ENCODE assay signal across 11 cellular contexts in the genomic region with DNA sequence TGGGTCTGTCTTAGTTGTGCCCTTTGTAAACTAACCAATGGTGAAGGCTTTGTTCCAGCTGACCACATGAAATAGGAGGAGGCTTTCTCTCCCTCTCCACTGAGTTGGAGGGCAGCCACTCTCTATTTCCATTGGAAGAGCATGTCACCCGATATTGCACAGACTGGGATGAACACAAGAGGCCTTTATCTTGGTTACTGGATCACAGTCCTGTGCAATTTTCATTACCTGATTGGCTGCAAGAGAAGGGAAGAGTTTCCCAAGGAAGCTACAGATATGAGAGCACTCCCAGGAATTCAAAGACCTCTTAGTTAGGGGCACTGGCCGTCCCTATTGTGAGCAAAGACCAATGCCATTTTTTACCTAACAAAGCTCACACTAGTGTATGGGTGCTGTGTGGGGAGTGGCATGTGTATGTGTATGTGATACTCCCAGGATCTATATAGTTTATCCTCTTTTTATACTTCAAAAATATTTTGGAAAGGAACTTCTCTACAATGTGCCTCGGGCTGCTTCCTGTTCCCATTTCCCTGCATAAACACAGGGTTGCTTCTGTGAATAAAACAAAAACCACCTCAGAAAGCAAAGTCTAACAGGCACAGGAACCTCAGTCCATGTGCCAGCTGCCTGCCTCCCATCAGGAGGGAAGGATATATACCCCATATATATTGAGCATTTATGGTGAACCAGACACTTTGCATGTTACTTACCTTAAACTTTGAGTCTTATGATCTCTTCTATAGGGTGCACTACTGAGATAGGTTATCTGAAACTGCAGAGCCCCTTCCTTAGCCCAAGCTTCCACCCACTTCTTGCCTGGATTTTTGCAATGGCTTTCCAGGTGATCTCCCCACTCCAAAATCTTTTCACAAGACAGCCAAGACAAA.
A peak's percentile ranks its signal among the peaks of the same experiment; 100 is the strongest.
DNase-seq lines count a peak whose midpoint lies in the region; ATAC-seq and TF ChIP-seq lines count a peak whose summit lies in the region.
"Had no signal": no experiment of that assay in that cellular context is flagged by ENCODE, and none has a peak within 500 bp of the region (broad histone marks: within the 10 kb centered on the region; RNA-seq: fewer than 3 reads in every experiment).

No MANE protein-coding gene starts in this region.

- dilution Hi-C loops in IMR-90 (cut with HindIII; ENCODE audit: low sequenced_read_pairs, unreplicated experiment), result no loop called here

- H3K56ac ChIP-seq in IMR-90 (ENCODE audit: extremely low read depth, insufficient read depth, low read length), result no peak overlapping the region

- ATAC-seq in IMR-90 (ENCODE audit: low read depth), result peak; percentile 87
- ATAC-seq in GM18505 (IDR thresholded peaks at IDR 0.05; ENCODE audit: unreplicated experiment), result no peak
- ATAC-seq in HG03025 (IDR thresholded peaks at IDR 0.05; ENCODE audit: low FRiP score, unreplicated experiment), result no peak
- ATAC-seq: naive thymus-derived CD8-positive, alpha-beta T cell had no signal

- no peaks in the 10 kb centered on the region for H3K79me1 ChIP-seq in IMR-90 (ENCODE audit: low read depth in 1 of 2, low read length in 2 of 2)

- no peaks in the 10 kb centered on the region for H3K4me1 Mint-ChIP-seq in activated naive CD8-positive, alpha-beta T cell treated with anti-CD3 and anti-CD28 coated beads for 36 hours
- H3K4me1 Mint-ChIP-seq: naive thymus-derived CD8-positive, alpha-beta T cell had no signal

- H3K36me3 ChIP-seq in IMR-90 (ENCODE audit: control insufficient read depth, insufficient read depth, low read length), result no peaks in the 10 kb centered on the region

- POLR2A ChIA-PET in IMR-90 (lab: Charles Lee; ENCODE audit: unreplicated experiment), result no interaction called here

- TF ChIP-seq RAD21 in IMR-90 (IDR thresholded peaks at IDR 0.05; ENCODE audit: low read length), result no peak

- intact Hi-C loops in IMR-90 (cut with micrococcal nuclease), result no loop called here

- in situ Hi-C loops in IMR-90 (cut with MboI; ENCODE audit: low sequenced_read_pairs), result loop anchor here (25.0 kb wide), 1 partner anchor 823 kb away; no protein-coding TSS in a partner anchor

- peaks cover 6% of the 10 kb centered on the region for H3K9me1 ChIP-seq in IMR-90 (ENCODE audit: insufficient read depth, low read length)

- peak overlapping the region in 1 of 2 experiments; percentile 11; a peak in 1 of 4 replicates for H4K8ac ChIP-seq in IMR-90 (ENCODE audit: low read depth in 2 of 2, low read length in 2 of 2)

- no peak overlapping the region for H3K23ac ChIP-seq in IMR-90 (ENCODE audit: low read depth, low read length)

- H2AFZ ChIP-seq in IMR-90 (replicated peaks; ENCODE audit: low read length, poor library complexity), result peak overlapping the region; percentile 14

- CTCF ChIA-PET in IMR-90 (lab: Yijun Ruan, JAX), result no interaction called here

- H3K18ac ChIP-seq in IMR-90 (ENCODE audit: low read depth, low read length), result no peak overlapping the region

- no peaks in the 10 kb centered on the region for H4K20me1 ChIP-seq in IMR-90 (ENCODE audit: insufficient read depth, low read length)

- peaks cover 17% of the 10 kb centered on the region for H3K27me3 Mint-ChIP-seq in activated naive CD8-positive, alpha-beta T cell treated with anti-CD3 and anti-CD28 coated beads for 36 hours

- H2BK5ac ChIP-seq in IMR-90 (ENCODE audit: low read depth, low read length, poor library complexity, severe bottlenecking), result peak overlapping the region; percentile 1

- 0% methylated on average over 1 of the region's 3 CpGs; no CpG with 5 or more reads in 1 of the 2 experiments for WGBS in IMR-90 (ENCODE audit: extremely low coverage in 2 of 2, insufficient read length in 1 of 2), 2 experiments

- no peak overlapping the region for H2AK5ac ChIP-seq in IMR-90 (ENCODE audit: low read depth, low read length)

- no peak for TF ChIP-seq CTCF in IMR-90 (conservative IDR thresholded peaks at IDR 0.05; ENCODE audit: low read depth, low read length)

- H2BK20ac ChIP-seq in IMR-90 (ENCODE audit: low read depth, low read length), result peak overlapping the region; percentile 22; the same call in 1 of the 2 replicates

- H3K4me2 ChIP-seq in IMR-90 (ENCODE audit: low read depth, low read length), result no peak overlapping the region
- H3K4me2 ChIP-seq: KMS-11 had no signal

- no peaks in the 10 kb centered on the region for H3K36me3 Mint-ChIP-seq in activated naive CD8-positive, alpha-beta T cell treated with anti-CD3 and anti-CD28 coated beads for 36 hours

- no peak for TF ChIP-seq POLR2A in IMR-90 (IDR thresholded peaks at IDR 0.05; ENCODE audit: low read depth, low read length)
- TF ChIP-seq POLR2A in GM18505 (IDR thresholded peaks at IDR 0.05; ENCODE audit: borderline replicate concordance, extremely low read depth, insufficient read depth, insufficient read length), result no peak

- peaks cover 2% of the 10 kb centered on the region for H3K9me3 Mint-ChIP-seq in activated naive CD8-positive, alpha-beta T cell treated with anti-CD3 and anti-CD28 coated beads for 36 hours
- H3K9me3 Mint-ChIP-seq: stimulated activated naive CD8-positive, alpha-beta T cell treated with anti-CD3 and anti-CD28 coated beads, Interleukin-15, Interleukin-2, amounts not matched to agents 100 ng/mL and 50 ng/mL, for 24 hours had no signal

- 0 out of 3 replicates have a peak overlapping the region, but pooled peaks have one; percentile 59 for H2BK15ac ChIP-seq in IMR-90 (ENCODE audit: low read depth, low read length)

- no peak overlapping the region for H3K9ac ChIP-seq in IMR-90 (ENCODE audit: low read depth, low read length)
- H3K9ac ChIP-seq: KMS-11 had no signal

- H3K4me3 ChIP-seq in IMR-90 (ENCODE audit: insufficient read depth, low read depth, low read length), result no peak overlapping the region

- H2AK9ac ChIP-seq in IMR-90 (replicated peaks; ENCODE audit: low read depth, low read length, poor library complexity), result no peak overlapping the region

- peak overlapping the region; percentile 0; the same call in 1 of the 2 replicates for H3K4ac ChIP-seq in IMR-90 (ENCODE audit: low read depth, low read length)

- H3K27ac Mint-ChIP-seq in activated naive CD8-positive, alpha-beta T cell treated with anti-CD3 and anti-CD28 coated beads for 36 hours, result no peak overlapping the region
- H3K27ac Mint-ChIP-seq: naive thymus-derived CD8-positive, alpha-beta T cell; stimulated activated naive CD8-positive, alpha-beta T cell treated with anti-CD3 and anti-CD28 coated beads, Interleukin-15, Interleukin-2, amounts not matched to agents 100 ng/mL and 50 ng/mL, for 24 hours had no signal

- 0 out of 2 replicates have a peak overlapping the region, but pooled peaks have one; percentile 1 for H2BK120ac ChIP-seq in IMR-90 (ENCODE audit: low read depth, low read length)

- H3K9me3 ChIP-seq in IMR-90 (ENCODE audit: control insufficient read depth, insufficient read depth, low read length), result no peaks in the 10 kb centered on the region

- H3K27ac ChIP-seq in IMR-90 (ENCODE audit: insufficient read depth, low read length), result no peak overlapping the region
- H3K27ac ChIP-seq in angular gyrus (ENCODE audit: low read depth, low read length), result peak overlapping the region; percentile 65
- H3K27ac ChIP-seq: KMS-11 had no signal

- no peak overlapping the region for H4K5ac ChIP-seq in IMR-90 (ENCODE audit: low read depth, low read length)

- DNase-seq in AG20443 (ENCODE audit: low spot score), result peak; percentile 60
- peak; percentile 90 for DNase-seq in IMR-90
- DNase-seq in iris pigment epithelial cell (ENCODE audit: low read depth), result peak; percentile 81
- no peak for DNase-seq in activated naive CD8-positive, alpha-beta T cell treated with anti-CD3 and anti-CD28 coated beads for 36 hours
- DNase-seq in activated effector memory CD4-positive, alpha-beta T cell treated with Interleukin-2 at 50 U/mL for 16 hours, result no peak
- DNase-seq: naive thymus-derived CD8-positive, alpha-beta T cell had no signal

- no peak overlapping the region for H3K4me3 Mint-ChIP-seq in activated naive CD8-positive, alpha-beta T cell treated with anti-CD3 and anti-CD28 coated beads for 36 hours
- H3K4me3 Mint-ChIP-seq: naive thymus-derived CD8-positive, alpha-beta T cell; stimulated activated naive CD8-positive, alpha-beta T cell treated with anti-CD3 and anti-CD28 coated beads, Interleukin-15, Interleukin-2, amounts not matched to agents 100 ng/mL and 50 ng/mL, for 24 hours had no signal

- H3K14ac ChIP-seq in IMR-90 (replicated peaks; ENCODE audit: low read depth, low read length), result no peak overlapping the region

- H4K91ac ChIP-seq in IMR-90 (ENCODE audit: insufficient read depth, low read depth, low read length), result no peak overlapping the region

- H3K4me1 ChIP-seq in IMR-90 (ENCODE audit: control insufficient read depth, insufficient read depth, low read length), result peaks cover 13% of the 10 kb centered on the region

- H3K27me3 ChIP-seq in IMR-90 (ENCODE audit: control insufficient read depth, insufficient read depth, low read length), result no peaks in the 10 kb centered on the region

- no TSS peak for BruUV-seq in IMR-90 (replicated peaks; lab: Mats Ljungman, UMichigan)

TF ChIP-seq in IMR-90, 13 proteins besides CTCF, POLR2A, EP300 and RAD21:
- no peak for TF ChIP-seq CEBPB (IDR thresholded peaks at IDR 0.05; ENCODE audit: low read depth, low read length)
- peak; percentile 26; the same call in 1 of the 2 replicates for TF ChIP-seq BHLHE40 (IDR thresholded peaks at IDR 0.05; ENCODE audit: low read depth, low read length)
- no peak for TF ChIP-seq RFX5 (IDR thresholded peaks at IDR 0.05; ENCODE audit: low read depth, low read length)
TF ChIP-seq in IMR-90: peak in this region for 1.

Comparison
In these comparisons a context has a peak if more than half of its experiments do, and no peak if none do; other contexts are left out.
1. DNase-seq: peak in AG20443 (single experiment), IMR-90 (single experiment) and iris pigment epithelial cell (single experiment); none in activated naive CD8-positive, alpha-beta T cell treated with anti-CD3 and anti-CD28 coated beads for 36 hours (single experiment) and activated effector memory CD4-positive, alpha-beta T cell treated with Interleukin-2 at 50 U/mL for 16 hours (single experiment).